26 cellular contexts compared by ENCODE assay signal in genomic region chr7:74623135-74623534, GRCh38. TPM values are rescaled to one million over a fixed set of nuclear protein-coding genes. Genes with fewer than 3 reads are reported as not detected.
DNase-seq lines count a peak whose midpoint lies in the region; ATAC-seq, FAIRE-seq and TF ChIP-seq lines count a peak whose summit lies in the region.
"Had no signal": no experiment of that assay in that cellular context is flagged by ENCODE, and none has a peak within 500 bp of the region (broad histone marks: within the 10 kb centered on the region; RNA-seq: fewer than 3 reads in every experiment).

No MANE protein-coding gene starts in this region.

- CTCF ChIA-PET in K562 (lab: Yijun Ruan, JAX; ENCODE audit: low intra/inter-chr PET ratio): interaction anchor here (0.6 kb wide), 1 partner anchor 183 kb away, joined by 5 read pairs; no protein-coding TSS in a partner anchor

- in situ Hi-C loops in K562 (cut with MboI): no loop called here

- no TSS peak for BruUV-seq in K562 (replicated peaks; lab: Mats Ljungman, UMichigan)

- H3K27ac Mint-ChIP-seq in GM23338: no peak overlapping the region
- H3K27ac Mint-ChIP-seq: CD14-positive monocyte; CD4-positive, alpha-beta memory T cell; CD8-positive, alpha-beta memory T cell had no signal

- no peak overlapping the region for H3K4me3 Mint-ChIP-seq in GM23338
- H3K4me3 Mint-ChIP-seq: CD14-positive monocyte; CD4-positive, alpha-beta memory T cell; CD4-positive, CD25-positive, alpha-beta regulatory T cell; CD8-positive, alpha-beta memory T cell had no signal

- H3K14ac ChIP-seq in trophoblast cell (ENCODE audit: low read length): no peak overlapping the region

- no peak for TF ChIP-seq EP300 in K562 (IDR thresholded peaks at IDR 0.05; ENCODE audit: low read length)

- H3K4me3 ChIP-seq in GM23338 (no peak overlapping the region), K562 (no peak overlapping the region), thyroid gland (replicated peaks in 1 of 3) (no peak overlapping the region), trophoblast cell (ENCODE audit: low read depth, low read length) (no peak overlapping the region)
- H3K4me3 ChIP-seq: BLaER1, GM12878 had no signal

- no peaks in the 10 kb centered on the region for H3K79me1 ChIP-seq in trophoblast cell (ENCODE audit: low read length)

- H3K36me3 Mint-ChIP-seq in GM23338 (ENCODE audit: low read depth): no peaks in the 10 kb centered on the region; the same call in 2 of the 3 replicates
- H3K36me3 Mint-ChIP-seq: CD14-positive monocyte; CD4-positive, alpha-beta memory T cell; CD4-positive, CD25-positive, alpha-beta regulatory T cell; CD8-positive, alpha-beta memory T cell had no signal

- H3K4me2 ChIP-seq in GM23338 (no peak overlapping the region), K562 (ENCODE audit: insufficient read depth, low read length) (no peak overlapping the region), trophoblast cell (ENCODE audit: low read length) (no peak overlapping the region)
- H3K4me2 ChIP-seq: BLaER1 had no signal

- no peak overlapping the region for H4K8ac ChIP-seq in trophoblast cell (ENCODE audit: low read depth, low read length)

- H2AK5ac ChIP-seq in trophoblast cell (ENCODE audit: low read length): no peak overlapping the region

- no peak overlapping the region for H4K12ac ChIP-seq in trophoblast cell (ENCODE audit: low read depth, low read length)

- TF ChIP-seq RAD21 in K562 (CRISPR knock-in tag; conservative IDR thresholded peaks at IDR 0.05 in 1 of 2, IDR thresholded peaks at IDR 0.05 in 1 of 2): no peak

- H3K9me2 ChIP-seq in GM23338 (ENCODE audit: insufficient read depth): no peaks in the 10 kb centered on the region

- ATAC-seq in GM23338 (no peak), K562 (no peak)
- ATAC-seq: GM12878 had no signal

- TF ChIP-seq CTCF in GM23338 (conservative IDR thresholded peaks at IDR 0.05; ENCODE audit: low read depth in 2 of 2) (no peak), K562 (IDR thresholded peaks at IDR 0.05 in 2 of 3, conservative IDR thresholded peaks at IDR 0.05 in 1 of 3; ENCODE audit: insufficient read depth in 2 of 3, low read depth in 1 of 3, low read length in 3 of 3) (no peak), thyroid gland (IDR thresholded peaks at IDR 0.05) (no peak)

- DNase-seq in GM23338 (ENCODE audit: low spot score) (peak; percentile 12), K562 (ENCODE audit: extremely low read depth in 1 of 4, low spot score in 3 of 4) (no peak), thyroid gland (no peak), trophoblast cell (no peak), NCI-H2196 treated with DMSO at 0.1 percent for 48 hours (lab: John Stamatoyannopoulos, UW; ENCODE audit: unreplicated experiment) (no peak)
- DNase-seq: 8988T; ACHN; BE2C; C1 segment of cervical spinal cord; CD4-positive, alpha-beta memory T cell; CD4-positive, CD25-positive, alpha-beta regulatory T cell; CD8-positive, alpha-beta memory T cell; COR-L47; DMS 273 treated with DMSO at 0.1 percent for 48 hours; DMS153; DMS53; DMS79; DND-41; EL; GDM1 had no signal

- H3K27ac ChIP-seq in GM23338 (ENCODE audit: low read depth): peak overlapping the region; percentile 48; the same call in 1 of the 2 replicates
- H3K27ac ChIP-seq in K562 (ENCODE audit: extremely low read depth, low read depth, low read length): no peak overlapping the region
- H3K27ac ChIP-seq in thyroid gland: peak overlapping the region in 2 of 3 donors; percentile 49 to 64
- no peak overlapping the region for H3K27ac ChIP-seq in trophoblast cell (ENCODE audit: low read depth, low read length)
- H3K27ac ChIP-seq: BLaER1 had no signal

- no peak overlapping the region for H2BK12ac ChIP-seq in trophoblast cell (ENCODE audit: low read length)

- H3K4ac ChIP-seq in trophoblast cell (ENCODE audit: low read depth, low read length): no peak overlapping the region

- TF ChIP-seq POLR2A in K562 (conservative IDR thresholded peaks at IDR 0.05): no peak
- no peak for TF ChIP-seq POLR2A in thyroid gland (IDR thresholded peaks at IDR 0.05)

- no peak overlapping the region for H4K91ac ChIP-seq in trophoblast cell (ENCODE audit: low read depth, low read length)

- 45% methylated on average over 9 of the region's 9 CpGs for WGBS in K562 (ENCODE audit: insufficient coverage, low coverage, missing lambda C conversion rate)
- WGBS in thyroid gland, 2 donors: 88 to 90% methylated on average over 9 of the region's 9 CpGs
- WGBS in trophoblast cell (ENCODE audit: extremely low coverage, insufficient coverage, insufficient read length): 100% methylated on average over 3 of the region's 9 CpGs

- peaks cover 17% of the 10 kb centered on the region for H3K4me1 Mint-ChIP-seq in GM23338
- H3K4me1 Mint-ChIP-seq: CD4-positive, CD25-positive, alpha-beta regulatory T cell; CD8-positive, alpha-beta memory T cell had no signal

- no peak overlapping the region for H3K23ac ChIP-seq in trophoblast cell (ENCODE audit: low read length)

- H2AFZ ChIP-seq in GM23338 (peak overlapping the region; percentile 72; the same call in 1 of the 2 replicates), K562 (ENCODE audit: low read depth, low read length) (no peak overlapping the region), trophoblast cell (ENCODE audit: insufficient read depth, low read length, poor library complexity) (no peak overlapping the region)

- no peak overlapping the region for H3K18ac ChIP-seq in trophoblast cell (ENCODE audit: low read length)

- H3K9me3 Mint-ChIP-seq in GM23338: no peaks in the 10 kb centered on the region
- H3K9me3 Mint-ChIP-seq: CD4-positive, alpha-beta memory T cell; CD4-positive, CD25-positive, alpha-beta regulatory T cell; CD8-positive, alpha-beta memory T cell had no signal

- H4K20me1 ChIP-seq in GM23338 (replicated peaks; ENCODE audit: insufficient read depth) (no peaks in the 10 kb centered on the region), K562 (replicated peaks; ENCODE audit: control insufficient read depth, insufficient read depth, low read length) (no peaks in the 10 kb centered on the region)
- H4K20me1 ChIP-seq: BLaER1 had no signal

- H3K27me3 ChIP-seq in GM23338 (ENCODE audit: insufficient read depth) (no peaks in the 10 kb centered on the region), K562 (ENCODE audit: control insufficient read depth in 2 of 2, insufficient read depth in 2 of 2, low read length in 2 of 2) (peaks cover 0 to 6% of the 10 kb centered on the region in 2 experiments; a peak in 1 of 5 replicates), thyroid gland (no peaks in the 10 kb centered on the region), trophoblast cell (ENCODE audit: insufficient read depth, low read length) (no peaks in the 10 kb centered on the region)
- H3K27me3 ChIP-seq: BE2C, BLaER1 had no signal

- H2BK5ac ChIP-seq in trophoblast cell (ENCODE audit: low read depth, low read length, poor library complexity): no peak overlapping the region

- H3K36me3 ChIP-seq in GM23338 (ENCODE audit: insufficient read depth): no peaks in the 10 kb centered on the region
- no peaks in the 10 kb centered on the region for H3K36me3 ChIP-seq in K562 (ENCODE audit: control insufficient read depth, insufficient read depth, low read length)
- no peaks in the 10 kb centered on the region for H3K36me3 ChIP-seq in thyroid gland
- H3K36me3 ChIP-seq in trophoblast cell (ENCODE audit: control insufficient read depth in 1 of 2, insufficient read depth in 2 of 2, low read length in 2 of 2): no peaks in the 10 kb centered on the region
- H3K36me3 ChIP-seq: BE2C, BLaER1 had no signal

- H3K4me1 ChIP-seq in GM23338 (ENCODE audit: insufficient read depth): peaks cover 11% of the 10 kb centered on the region
- peaks cover 0 to 2% of the 10 kb centered on the region in 2 experiments; a peak in 2 of 5 replicates for H3K4me1 ChIP-seq in K562 (replicated peaks in 1 of 2; ENCODE audit: control insufficient read depth in 2 of 2, insufficient read depth in 2 of 2, low read length in 2 of 2)
- peaks cover 25 to 30% of the 10 kb centered on the region in 2 donors for H3K4me1 ChIP-seq in thyroid gland
- H3K4me1 ChIP-seq in trophoblast cell (ENCODE audit: control insufficient read depth in 1 of 2, insufficient read depth in 2 of 2, low read length in 2 of 2): no peaks in the 10 kb centered on the region

- intact Hi-C loops in K562 (cut with micrococcal nuclease) (no loop called here), thyroid gland (cut with DNase I) (loop anchor here (5.0 kb wide), 1 partner anchor 36 kb away; no protein-coding TSS in a partner anchor)

- FAIRE-seq in K562 (lab: Jason Lieb, UNC): no peak
- FAIRE-seq: A204.1, GM12878, GM12892, GM18507 had no signal

- H3K79me2 ChIP-seq in GM23338 (replicated peaks; ENCODE audit: insufficient read depth): no peaks in the 10 kb centered on the region
- H3K79me2 ChIP-seq in K562 (ENCODE audit: control insufficient read depth, insufficient read depth, low read length): no peaks in the 10 kb centered on the region
- no peaks in the 10 kb centered on the region for H3K79me2 ChIP-seq in trophoblast cell (ENCODE audit: control insufficient read depth, insufficient read depth, low read length, poor library complexity)

- no peak overlapping the region for H3K9ac ChIP-seq in K562 (ENCODE audit: insufficient read depth in 1 of 2, low read depth in 2 of 2, low read length in 2 of 2)
- H3K9ac ChIP-seq in trophoblast cell (ENCODE audit: low read length): no peak overlapping the region
- H3K9ac ChIP-seq: BLaER1 had no signal

- 0 out of 2 replicates have a peak, but pooled peaks cover 8% of the 10 kb centered on the region for H3F3A ChIP-seq in GM23338 (replicated peaks; ENCODE audit: low read depth)

- POLR2A ChIA-PET in K562 (lab: Yijun Ruan, JAX): no interaction called here

- H2BK120ac ChIP-seq in trophoblast cell (ENCODE audit: insufficient read depth, low read length, poor library complexity): no peak overlapping the region

- no peaks in the 10 kb centered on the region for H3K9me1 ChIP-seq in K562 (ENCODE audit: control insufficient read depth, insufficient read depth, low read length)

- H3K27me3 Mint-ChIP-seq in GM23338 (ENCODE audit: insufficient read depth, low read depth, poor library complexity): peaks cover 3% of the 10 kb centered on the region
- H3K27me3 Mint-ChIP-seq: CD4-positive, alpha-beta memory T cell had no signal

- H3K9me3 ChIP-seq in K562 (replicated peaks; ENCODE audit: control insufficient read depth, insufficient read depth, low read depth, low read length): no peaks in the 10 kb centered on the region
- H3K9me3 ChIP-seq in thyroid gland: no peaks in the 10 kb centered on the region
- peaks cover 2% of the 10 kb centered on the region for H3K9me3 ChIP-seq in trophoblast cell (ENCODE audit: insufficient read depth, low read depth, low read length)
- H3K9me3 ChIP-seq: BE2C, BLaER1 had no signal

RNA-seq across cellular contexts. Expression of gene GTF2I, which starts 34.4 kb away (rescaled TPM):
- 219 and 242 TPM in 2 replicates for total RNA-seq in GM23338 (2014; rRNA removed; shearing (Covaris generic))
- polyA plus RNA-seq in GM23338 (2016; fragmentation: Nextera tagmentation; extraction: Ambion mirVana) (184 and 204 TPM in 2 replicates), K562 (2011; rRNA removed) (65.7 and 70.5 TPM in 2 replicates), K562 (2014; fragmentation: Illumina TruSeq; extraction: Trizol) (112 and 138 TPM in 2 replicates), K562 (2014; fragmentation: Nextera tagmentation; extraction: Ambion mirVana) (10 to 100 TPM in 1 of 2 experiments, 1 to 10 TPM in 1; 8.4 to 12.6 TPM), K562 (2014; rRNA removed) (79.2 and 80.5 TPM in 2 replicates)
- 354 and 727 TPM in 2 replicates for total RNA-seq in K562 (2011; cell fraction: chromatin; rRNA removed; ENCODE audit: low replicate concordance)
- total RNA-seq in K562 (2011; cell fraction: nucleolus; rRNA removed): 159 and 162 TPM in 2 replicates
- total RNA-seq in K562 (2011; cell fraction: nucleoplasm; rRNA removed): 250 and 342 TPM in 2 replicates
- total RNA-seq in K562 (2014; rRNA removed) (90.0 and 141 TPM in 2 replicates), K562 (2014; rRNA removed; fragmentation: Illumina TruSeq; extraction: Trizol) (112 and 113 TPM in 2 replicates), K562 (2015; rRNA removed; fragmentation: Illumina TruSeq; extraction: Trizol) (96.8 and 103 TPM in 2 replicates), K562 (2021) (161 and 162 TPM in 2 replicates), thyroid gland (100 to 1,000 TPM; 240 to 385 (median 353) TPM)
- polyA plus RNA-seq in K562 (2011; cell fraction: cytosol; rRNA removed): 23.9 and 71.9 TPM in 2 replicates
- 147 and 175 TPM in 2 replicates for polyA plus RNA-seq in K562 (2011; cell fraction: nucleus; rRNA removed)
- 83.7 and 98.2 TPM in 2 replicates for polyA plus RNA-seq in K562 (2012)
- 52.0 and 61.9 TPM in 2 replicates for polyA minus RNA-seq in K562 (2011; rRNA and poly(A)+ RNA removed)
- 42.7 and 48.1 TPM in 2 replicates for polyA minus RNA-seq in K562 (2011; cell fraction: cytosol; rRNA and poly(A)+ RNA removed)
- polyA minus RNA-seq in K562 (2011; cell fraction: nucleus; rRNA and poly(A)+ RNA removed): 73.9 and 81.9 TPM in 2 replicates
- polyA plus RNA-seq in trophoblast cell (2013): 172 and 177 TPM in 2 replicates

Comparison
In these comparisons a context has a peak if more than half of its experiments do, and no peak if none do; other contexts are left out.
1. H3K27ac ChIP-seq: peak in GM23338 (single experiment) and thyroid gland (2 of 3); none in K562 (single experiment) and trophoblast cell (single experiment).